Comparison of ENCODE assay signal across 30 cellular contexts in the genomic region with DNA sequence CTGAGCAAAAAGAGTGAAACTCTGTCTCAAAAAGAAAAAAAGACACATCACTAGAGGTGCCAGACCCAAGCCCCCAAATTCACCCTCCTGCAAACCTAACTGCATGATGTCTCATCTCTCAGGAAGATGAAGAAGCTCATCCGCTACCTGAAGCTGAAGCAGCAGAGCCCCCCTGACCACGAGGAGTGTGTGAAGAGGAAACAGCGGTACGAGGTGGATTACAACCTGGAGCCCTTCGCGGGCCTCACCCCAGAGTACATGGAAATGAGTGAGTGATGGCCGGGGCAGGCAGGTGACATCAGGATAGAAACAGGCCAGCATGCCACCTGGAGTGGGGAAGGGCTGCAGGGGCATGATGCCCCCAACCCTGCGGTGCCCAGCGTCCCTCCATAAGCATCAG.
"Had no signal": no experiment of that assay in that cellular context is flagged by ENCODE, and none has a peak within 500 bp of the region (broad histone marks: within the 10 kb centered on the region; RNA-seq: fewer than 3 reads in every experiment).

No MANE protein-coding gene starts in this region.

- H3K4me1 ChIP-seq: parathyroid adenoma, psoas muscle, right lobe of liver, spleen, thyroid gland, tibial nerve, upper lobe of left lung, vagina had no signal

- H3K4me2 ChIP-seq: smooth muscle cell had no signal

- H3K27ac ChIP-seq: neutrophil, ovary, parathyroid adenoma, psoas muscle, right lobe of liver, skin epidermis, spleen, stomach, thoracic aorta, thyroid gland, tibial nerve, upper lobe of left lung, vagina had no signal

- H3K9me3 Mint-ChIP-seq: naive thymus-derived CD8-positive, alpha-beta T cell; natural killer cell treated with Interleukin-12 subunit alpha and Interleukin-12 subunit beta and Interleukin-15 and Interleukin-18, amount 100 ng/mL, for 72 hours; stimulated activated memory B cell treated with anti-CD40 and anti-IgM and Interleukin-4, amounts not matched to agents 10 μg/mL and 1 μg/mL and 100 μg/mL, for 72 hours had no signal

- DNase-seq: naive B cell; naive thymus-derived CD8-positive, alpha-beta T cell; nucleus accumbens; ovary; posterior cingulate gyrus; psoas muscle; right lobe of liver; spleen; stimulated activated CD4-positive, alpha-beta T cell treated with anti-CD3 and anti-CD28 coated beads, Interleukin-12 subunit alpha, Interleukin-12 subunit beta, amount 100 ng/mL, for 4 hours; stimulated activated CD4-positive, alpha-beta T cell treated with anti-CD3 and anti-CD28 coated beads, Interleukin-1b, Interleukin-23, amount 100 ng/mL, for 48 hours; stimulated activated CD4-positive, alpha-beta T cell treated with anti-CD3 and anti-CD28 coated beads, Interleukin-4, amount 100 ng/mL, for 1 hour; stimulated activated CD4-positive, alpha-beta T cell treated with anti-CD3 and anti-CD28 coated beads, Interleukin-4, amount 100 ng/mL, for 4 hours; stimulated activated CD8-positive, alpha-beta memory T cell treated with anti-CD3 and anti-CD28 coated beads, Interleukin-4, amount 100 ng/mL, for 48 hours; stimulated activated naive CD4-positive, alpha-beta T cell; stimulated activated naive CD8-positive, alpha-beta T cell treated with anti-CD3 and anti-CD28 coated beads, Interleukin-15, Interleukin-2, amounts not matched to agents 100 U/mL and 50 U/mL, for 24 hours; stomach; thyroid gland; trophoblast cell; upper lobe of left lung had no signal

- H3K4me3 Mint-ChIP-seq: naive B cell; naive thymus-derived CD8-positive, alpha-beta T cell; natural killer cell treated with Interleukin-12 subunit alpha and Interleukin-12 subunit beta and Interleukin-15 and Interleukin-18, amount 100 ng/mL, for 72 hours; stimulated activated memory B cell treated with anti-CD40 and anti-IgM and Interleukin-4, amounts not matched to agents 10 μg/mL and 1 μg/mL and 100 μg/mL, for 72 hours had no signal

- H3K4me1 Mint-ChIP-seq: naive B cell; naive thymus-derived CD8-positive, alpha-beta T cell; stimulated activated memory B cell treated with anti-CD40 and anti-IgM and Interleukin-4, amounts not matched to agents 10 μg/mL and 1 μg/mL and 100 μg/mL, for 72 hours had no signal

- H3K36me3 Mint-ChIP-seq: naive thymus-derived CD8-positive, alpha-beta T cell; natural killer cell treated with Interleukin-12 subunit alpha and Interleukin-12 subunit beta and Interleukin-15 and Interleukin-18, amount 100 ng/mL, for 72 hours; stimulated activated memory B cell treated with anti-CD40 and anti-IgM and Interleukin-4, amounts not matched to agents 10 μg/mL and 1 μg/mL and 100 μg/mL, for 72 hours had no signal

- H3K4me3 ChIP-seq: ovary, psoas muscle, right lobe of liver, skin epidermis, smooth muscle cell, spleen, stomach, thoracic aorta, thyroid gland, tibial nerve, upper lobe of left lung, vagina had no signal

- H3K27me3 ChIP-seq: ovary, right lobe of liver, thyroid gland, upper lobe of left lung, vagina had no signal

- H3K9me3 ChIP-seq: neutrophil, ovary, psoas muscle, right lobe of liver, spleen, stomach, thoracic aorta, thyroid gland, tibial nerve, upper lobe of left lung, vagina had no signal

- H2AFZ ChIP-seq: parathyroid adenoma had no signal

- ATAC-seq: naive thymus-derived CD8-positive, alpha-beta T cell; psoas muscle; right cardiac atrium; right lobe of liver; stimulated activated memory B cell treated with anti-CD40 and anti-IgM and Interleukin-4, amounts not matched to agents 10 μg/mL and 1 μg/mL and 100 μg/mL, for 72 hours; stimulated activated naive CD8-positive, alpha-beta T cell treated with anti-CD3 and anti-CD28 coated beads, Interleukin-15, Interleukin-2, amounts not matched to agents 100 U/mL and 50 U/mL, for 24 hours had no signal

- H3K36me3 ChIP-seq: neutrophil, ovary, spleen, tibial nerve, upper lobe of left lung, vagina had no signal

- H3K9ac ChIP-seq: parathyroid adenoma had no signal

- H3K27ac Mint-ChIP-seq: naive B cell; natural killer cell treated with Interleukin-12 subunit alpha and Interleukin-12 subunit beta and Interleukin-15 and Interleukin-18, amount 100 ng/mL, for 72 hours; progenitor cell of endocrine pancreas; stimulated activated memory B cell treated with anti-CD40 and anti-IgM and Interleukin-4, amounts not matched to agents 10 μg/mL and 1 μg/mL and 100 μg/mL, for 72 hours had no signal

- H3K79me2 ChIP-seq: parathyroid adenoma had no signal
